ENCODE assay signal across 11 cellular contexts in genomic region chr16:51971184-51971583, GRCh38.
A peak's percentile ranks its signal among the peaks of the same experiment; 100 is the strongest.
DNase-seq lines count a peak whose midpoint lies in the region; ATAC-seq and TF ChIP-seq lines count a peak whose summit lies in the region.
"Had no signal": no experiment of that assay in that cellular context is flagged by ENCODE, and none has a peak within 500 bp of the region (broad histone marks: within the 10 kb centered on the region; RNA-seq: fewer than 3 reads in every experiment).

No MANE protein-coding gene starts in this region.

- no peaks in the 10 kb centered on the region for H3K36me3 Mint-ChIP-seq in T-cell

- CTCF ChIA-PET in T-cell (lab: Charles Lee), result no interaction called here

- H3K9me3 Mint-ChIP-seq in T-cell, result peaks cover 5 to 11% (median 9%) of the 10 kb centered on the region in 3 donors

- no peaks in the 10 kb centered on the region for H3K79me2 ChIP-seq in Karpas-422 (ENCODE audit: low read length)

- POLR2A ChIA-PET in T-cell (lab: Charles Lee), result no interaction called here

- no peak for ATAC-seq in T-cell (replicated peaks in 1 of 4)
- no peak for ATAC-seq in HG03354 (IDR thresholded peaks at IDR 0.05; ENCODE audit: poor library complexity, severe bottlenecking, unreplicated experiment)
- ATAC-seq in GM18511 (IDR thresholded peaks at IDR 0.05; ENCODE audit: unreplicated experiment), result no peak
- ATAC-seq in GM21576 (IDR thresholded peaks at IDR 0.05; ENCODE audit: unreplicated experiment), result no peak

- H3K27me3 ChIP-seq in Karpas-422 (ENCODE audit: low read length), result no peaks in the 10 kb centered on the region
- H3K27me3 ChIP-seq: right atrium auricular region had no signal

- peak; percentile 15; the same call in 1 of the 2 replicates for TF ChIP-seq CTCF in WI38 (IDR thresholded peaks at IDR 0.05; ENCODE audit: low read depth, low read length)

- no peaks in the 10 kb centered on the region for H3K4me1 Mint-ChIP-seq in T-cell

- H2AFZ ChIP-seq in Karpas-422 (ENCODE audit: low read length), result no peak overlapping the region

- H3K36me3 ChIP-seq in Karpas-422 (ENCODE audit: insufficient read depth, low read length), result no peaks in the 10 kb centered on the region
- H3K36me3 ChIP-seq: right atrium auricular region, thoracic aorta had no signal

- peak; percentile 22 for DNase-seq in COR-L47 (lab: John Stamatoyannopoulos, UW)
- peak; percentile 57 for DNase-seq in Karpas-422
- DNase-seq in left kidney (ENCODE audit: low read depth, low spot score), result peak; percentile 62
- DNase-seq in T-cell, result no peak

- H3K4me3 ChIP-seq in Karpas-422 (ENCODE audit: low read length), result no peak overlapping the region
- H3K4me3 ChIP-seq in WI38 (ENCODE audit: low read depth, low read length), result no peak overlapping the region
- H3K4me3 ChIP-seq: right atrium auricular region, SK-N-MC, thoracic aorta had no signal

- H3K27ac ChIP-seq in Karpas-422 (ENCODE audit: low read length), result no peak overlapping the region
- H3K27ac ChIP-seq: right atrium auricular region, SK-N-MC, thoracic aorta had no signal

- H3K4me3 Mint-ChIP-seq in T-cell, result no peak overlapping the region

- no peaks in the 10 kb centered on the region for H3K27me3 Mint-ChIP-seq in T-cell

- H3K9me2 ChIP-seq in Karpas-422 (replicated peaks; ENCODE audit: insufficient read depth, low read length), result no peaks in the 10 kb centered on the region

- no peak overlapping the region for H3K9ac ChIP-seq in Karpas-422 (ENCODE audit: low read length)

- no peaks in the 10 kb centered on the region for H3K9me3 ChIP-seq in Karpas-422 (ENCODE audit: low read length)
- H3K9me3 ChIP-seq: right atrium auricular region, thoracic aorta had no signal

- no peaks in the 10 kb centered on the region for H4K20me1 ChIP-seq in Karpas-422 (ENCODE audit: insufficient read depth, low read depth, low read length)

- H3K4me2 ChIP-seq in Karpas-422 (ENCODE audit: low read depth, low read length, poor library complexity, severe bottlenecking), result no peak overlapping the region

- no peaks in the 10 kb centered on the region for H3K4me1 ChIP-seq in Karpas-422 (ENCODE audit: low read length)
- H3K4me1 ChIP-seq: right atrium auricular region had no signal

- H3K27ac Mint-ChIP-seq in T-cell, result no peak overlapping the region

Comparison
In these comparisons a context has a peak if more than half of its experiments do, and no peak if none do; other contexts are left out.
1. DNase-seq: peak in COR-L47 (single experiment), Karpas-422 (single experiment) and left kidney (single experiment); none in T-cell (0 of 34).